In the genomic region with DNA sequence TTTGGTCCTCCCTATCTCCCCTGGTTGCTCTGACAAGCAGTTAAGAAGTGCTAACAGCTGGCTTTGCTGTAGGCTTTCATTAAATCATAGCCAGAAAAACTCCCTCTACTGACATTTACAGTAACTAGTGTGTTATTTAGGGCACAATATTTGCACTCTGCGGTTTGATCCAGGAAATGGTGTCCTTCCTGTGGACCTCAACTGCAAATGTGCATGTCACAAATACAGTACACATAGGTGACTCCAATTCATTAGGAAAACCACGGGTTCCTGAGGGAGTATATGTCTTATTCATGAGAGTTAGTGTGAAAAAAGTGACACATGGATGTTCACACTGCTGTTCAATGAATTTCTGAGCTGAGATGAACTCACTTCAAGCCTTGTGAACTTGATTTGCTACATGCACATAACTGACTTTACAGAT, we compare ENCODE assay signal across 8 cellular contexts.
DNase-seq lines count a peak whose midpoint lies in the region; ATAC-seq and TF ChIP-seq lines count a peak whose summit lies in the region.

No MANE protein-coding gene starts in this region.

- no peak for DNase-seq in CD4-positive, alpha-beta T cell
- DNase-seq in NCI-H69 (lab: John Stamatoyannopoulos, UW) (peak; percentile 94), brain microvascular endothelial cell (peak; percentile 89), naive B cell (peak; percentile 17), inferior parietal cortex (ENCODE audit: extremely low spot score) (no peak)
- DNase-seq in activated T-cell treated with anti-CD3 and anti-CD28 coated beads, Interleukin-2, amount 50 U/mL, for 24 hours: no peak

- in situ Hi-C loops in brain microvascular endothelial cell (cut with HindIII; ENCODE audit: low pct_ligation_motif_present, low sequenced_read_pairs): no loop called here

- CTCF ChIA-PET in CD4-positive, alpha-beta T cell (lab: Charles Lee): no interaction called here

- intact Hi-C loops in CD4-positive, alpha-beta T cell (cut with DNase I, micrococcal nuclease): no loop called here

- H3K27me3 ChIP-seq in CD4-positive, alpha-beta T cell (ENCODE audit: control insufficient read depth, insufficient read depth, low read length): no peaks in the 10 kb centered on the region
- no peaks in the 10 kb centered on the region for H3K27me3 ChIP-seq in brain microvascular endothelial cell (replicated peaks)

- no peak overlapping the region for H3K27ac Mint-ChIP-seq in CD4-positive, alpha-beta T cell
- H3K27ac Mint-ChIP-seq in naive B cell: peak overlapping the region in 4 of 6 donors; percentile 36 to 87 (median 55)
- no peak overlapping the region for H3K27ac Mint-ChIP-seq in activated T-cell treated with anti-CD3 and anti-CD28 coated beads, Interleukin-2, amount 50 U/mL, for 24 hours

- peak overlapping the region; percentile 16 for H3K4me3 Mint-ChIP-seq in CD4-positive, alpha-beta T cell
- H3K4me3 Mint-ChIP-seq in naive B cell: peak overlapping the region in 7 of 8 donors; percentile 27 to 72 (median 67)
- no peak overlapping the region for H3K4me3 Mint-ChIP-seq in activated T-cell treated with anti-CD3 and anti-CD28 coated beads, Interleukin-2, amount 50 U/mL, for 24 hours

- H3K36me3 Mint-ChIP-seq in CD4-positive, alpha-beta T cell (ENCODE audit: low read depth): no peaks in the 10 kb centered on the region
- no peaks in the 10 kb centered on the region for H3K36me3 Mint-ChIP-seq in naive B cell
- no peaks in the 10 kb centered on the region for H3K36me3 Mint-ChIP-seq in activated T-cell treated with anti-CD3 and anti-CD28 coated beads, Interleukin-2, amount 50 U/mL, for 24 hours (ENCODE audit: low read depth)

- no peaks in the 10 kb centered on the region for H3K9me3 Mint-ChIP-seq in CD4-positive, alpha-beta T cell
- H3K9me3 Mint-ChIP-seq in naive B cell: no peaks in the 10 kb centered on the region
- no peaks in the 10 kb centered on the region for H3K9me3 Mint-ChIP-seq in activated T-cell treated with anti-CD3 and anti-CD28 coated beads, Interleukin-2, amount 50 U/mL, for 24 hours

- H3K27ac ChIP-seq in CD4-positive, alpha-beta T cell (ENCODE audit: low read depth, low read length): no peak overlapping the region
- peak overlapping the region; percentile 96 for H3K27ac ChIP-seq in brain microvascular endothelial cell

- no peak overlapping the region for H3K4me3 ChIP-seq in brain microvascular endothelial cell (ENCODE audit: low read depth, low read length)

- H3K4me1 Mint-ChIP-seq in CD4-positive, alpha-beta T cell (ENCODE audit: low read depth): peaks cover 28% of the 10 kb centered on the region
- H3K4me1 Mint-ChIP-seq in naive B cell: peaks cover 28 to 33% (median 32%) of the 10 kb centered on the region in 3 donors
- H3K4me1 Mint-ChIP-seq in activated T-cell treated with anti-CD3 and anti-CD28 coated beads, Interleukin-2, amount 50 U/mL, for 24 hours (ENCODE audit: low read depth): peaks cover 26% of the 10 kb centered on the region

- ATAC-seq in CD4-positive, alpha-beta T cell (ENCODE audit: poor library complexity): no peak
- ATAC-seq in GM18858 (IDR thresholded peaks at IDR 0.05; ENCODE audit: unreplicated experiment) (peak; percentile 86), HG03039 (IDR thresholded peaks at IDR 0.05; ENCODE audit: unreplicated experiment) (peak; percentile 76), naive B cell (ENCODE audit: low read depth in 2 of 2) (peak; percentile 73 to 81)

- no peaks in the 10 kb centered on the region for H3K9me3 ChIP-seq in CD4-positive, alpha-beta T cell (ENCODE audit: control insufficient read depth, low read length)

- POLR2A ChIA-PET in CD4-positive, alpha-beta T cell (lab: Charles Lee): no interaction called here

- no peak for TF ChIP-seq CTCF in CD4-positive, alpha-beta T cell (IDR thresholded peaks at IDR 0.05)
- TF ChIP-seq CTCF in brain microvascular endothelial cell (IDR thresholded peaks at IDR 0.05; ENCODE audit: low read depth, low read length, missing control alignments): peak; percentile 19

- H3K36me3 ChIP-seq in brain microvascular endothelial cell (replicated peaks): no peaks in the 10 kb centered on the region

- H3K27me3 Mint-ChIP-seq in CD4-positive, alpha-beta T cell: no peaks in the 10 kb centered on the region
- H3K27me3 Mint-ChIP-seq in naive B cell: peaks cover 0 to 5% (median 0%) of the 10 kb centered on the region in 3 donors
- H3K27me3 Mint-ChIP-seq in activated T-cell treated with anti-CD3 and anti-CD28 coated beads, Interleukin-2, amount 50 U/mL, for 24 hours: no peaks in the 10 kb centered on the region

Comparison
In these comparisons a context has a peak if more than half of its experiments do, and no peak if none do; other contexts are left out.
1. DNase-seq: peak in NCI-H69 (single experiment), brain microvascular endothelial cell (single experiment) and naive B cell (single experiment); none in CD4-positive, alpha-beta T cell (0 of 10), activated T-cell treated with anti-CD3 and anti-CD28 coated beads, Interleukin-2, amount 50 U/mL, for 24 hours (single experiment) and inferior parietal cortex (single experiment).
2. H3K27ac Mint-ChIP-seq: peak in naive B cell (4 of 6); none in CD4-positive, alpha-beta T cell (single experiment) and activated T-cell treated with anti-CD3 and anti-CD28 coated beads, Interleukin-2, amount 50 U/mL, for 24 hours (single experiment).